ENCODE assay signal across 18 cellular contexts in the genomic region with DNA sequence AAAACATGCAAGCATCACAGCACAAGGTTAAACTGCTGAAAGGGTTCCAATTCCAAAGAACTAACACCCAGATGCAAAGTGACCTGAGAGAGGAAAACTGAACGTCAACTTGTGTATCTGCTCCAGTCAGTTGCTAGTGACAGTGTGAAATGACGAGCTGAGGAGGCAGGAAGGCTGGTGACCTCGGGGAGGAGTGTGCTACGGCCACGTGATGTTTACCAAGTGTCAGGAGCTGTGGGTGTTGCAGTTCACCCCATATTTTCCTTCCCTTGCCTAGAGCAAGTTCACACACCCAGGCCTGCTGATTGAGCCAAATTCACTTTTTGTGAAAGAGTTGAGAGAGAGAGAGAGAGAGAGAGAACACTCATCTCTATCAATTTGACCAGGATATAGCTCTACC.
DNase-seq lines count a peak whose midpoint lies in the region; ATAC-seq and TF ChIP-seq lines count a peak whose summit lies in the region.
"Had no signal": no experiment of that assay in that cellular context is flagged by ENCODE, and none has a peak within 500 bp of the region (broad histone marks: within the 10 kb centered on the region; RNA-seq: fewer than 3 reads in every experiment).

No MANE protein-coding gene starts in this region.

- no peaks in the 10 kb centered on the region for H3K4me1 Mint-ChIP-seq in activated CD4-positive, alpha-beta T cell treated with anti-CD3 and anti-CD28 coated beads, Interleukin-2, amount 10 ng/mL, durations not matched to agents 7 days and 5 days
- H3K4me1 Mint-ChIP-seq in CD4-positive, alpha-beta T cell (ENCODE audit: low read depth), result peaks cover 12% of the 10 kb centered on the region
- no peaks in the 10 kb centered on the region for H3K4me1 Mint-ChIP-seq in T-helper 17 cell

- H3K4me3 Mint-ChIP-seq in activated CD4-positive, alpha-beta T cell treated with anti-CD3 and anti-CD28 coated beads, Interleukin-2, amount 10 ng/mL, durations not matched to agents 7 days and 5 days, result no peak overlapping the region
- H3K4me3 Mint-ChIP-seq in CD4-positive, alpha-beta T cell, result no peak overlapping the region
- H3K4me3 Mint-ChIP-seq in T-helper 17 cell, result no peak overlapping the region

- ATAC-seq in CD4-positive, alpha-beta T cell (ENCODE audit: poor library complexity), result peak; percentile 59
- peak; percentile 68 for ATAC-seq in T-helper 17 cell
- ATAC-seq in GM18909 (IDR thresholded peaks at IDR 0.05; ENCODE audit: poor library complexity, unreplicated experiment), result no peak
- ATAC-seq in HG03175 (IDR thresholded peaks at IDR 0.05; ENCODE audit: unreplicated experiment), result no peak

- no peaks in the 10 kb centered on the region for H3K27me3 Mint-ChIP-seq in activated CD4-positive, alpha-beta T cell treated with anti-CD3 and anti-CD28 coated beads, Interleukin-2, amount 10 ng/mL, durations not matched to agents 7 days and 5 days
- no peaks in the 10 kb centered on the region for H3K27me3 Mint-ChIP-seq in CD4-positive, alpha-beta T cell
- H3K27me3 Mint-ChIP-seq in T-helper 17 cell, result peaks cover 4% of the 10 kb centered on the region

- H3K9me3 ChIP-seq in CD4-positive, alpha-beta T cell (ENCODE audit: control insufficient read depth, low read length), result no peaks in the 10 kb centered on the region
- H3K9me3 ChIP-seq in T-helper 17 cell (ENCODE audit: control insufficient read depth, low read length, poor library complexity, severe bottlenecking), result no peaks in the 10 kb centered on the region
- H3K9me3 ChIP-seq: BLaER1, HAP-1 had no signal

- H3K27ac ChIP-seq in CD4-positive, alpha-beta T cell (ENCODE audit: low read depth, low read length), result no peak overlapping the region
- H3K27ac ChIP-seq: BLaER1, RWPE1 had no signal

- DNase-seq in activated CD4-positive, alpha-beta T cell treated with anti-CD3 and anti-CD28 coated beads for 48 hours, result peak; percentile 2
- no peak for DNase-seq in activated CD4-positive, alpha-beta T cell treated with anti-CD3 and anti-CD28 coated beads, Interleukin-2, amount 10 ng/mL, durations not matched to agents 7 days and 5 days
- DNase-seq in CD4-positive, alpha-beta T cell, result no peak
- DNase-seq in T-helper 17 cell (no peak), fibroblast of villous mesenchyme (ENCODE audit: low read depth) (peak; percentile 31), ecto neural progenitor cell (ENCODE audit: low spot score) (no peak)
- DNase-seq: DND-41; IMR-90; NCI-H1105 treated with DMSO at 0.1 percent for 48 hours; NCI-H1694 treated with DMSO at 0.1 percent for 48 hours; NCI-H69; NK-92 treated with Interleukin-12 subunit alpha and Interleukin-12 subunit beta, amount 100 ng/mL, for 24 hours; OCI-M1 had no signal

- CTCF ChIA-PET in activated CD4-positive, alpha-beta T cell treated with anti-CD3 and anti-CD28 coated beads, Interleukin-2, amount 10 ng/mL, durations not matched to agents 7 days and 5 days (lab: Charles Lee), result interaction anchor here (0.7 to 1.1 kb wide), 2 partner anchors 10 to 62 kb away, joined by 3 to 4 read pairs; no protein-coding TSS in a partner anchor
- CTCF ChIA-PET in CD4-positive, alpha-beta T cell (lab: Charles Lee), result no interaction called here

- no peaks in the 10 kb centered on the region for H3K9me3 Mint-ChIP-seq in activated CD4-positive, alpha-beta T cell treated with anti-CD3 and anti-CD28 coated beads, Interleukin-2, amount 10 ng/mL, durations not matched to agents 7 days and 5 days
- H3K9me3 Mint-ChIP-seq in CD4-positive, alpha-beta T cell, result no peaks in the 10 kb centered on the region

- H3K27ac Mint-ChIP-seq in activated CD4-positive, alpha-beta T cell treated with anti-CD3 and anti-CD28 coated beads, Interleukin-2, amount 10 ng/mL, durations not matched to agents 7 days and 5 days, result no peak overlapping the region
- peak overlapping the region; percentile 70 for H3K27ac Mint-ChIP-seq in CD4-positive, alpha-beta T cell
- H3K27ac Mint-ChIP-seq in T-helper 17 cell, result no peak overlapping the region

- no peak overlapping the region for H3K4me3 ChIP-seq in fibroblast of villous mesenchyme (ENCODE audit: low read depth, low read length)
- H3K4me3 ChIP-seq: BLaER1, HAP-1 had no signal

- TF ChIP-seq CTCF in CD4-positive, alpha-beta T cell (IDR thresholded peaks at IDR 0.05), result no peak
- no peak for TF ChIP-seq CTCF in fibroblast of villous mesenchyme (IDR thresholded peaks at IDR 0.05; ENCODE audit: insufficient read depth, low read depth, low read length)

- H3K36me3 Mint-ChIP-seq in activated CD4-positive, alpha-beta T cell treated with anti-CD3 and anti-CD28 coated beads, Interleukin-2, amount 10 ng/mL, durations not matched to agents 7 days and 5 days (ENCODE audit: low read depth), result no peaks in the 10 kb centered on the region
- no peaks in the 10 kb centered on the region for H3K36me3 Mint-ChIP-seq in CD4-positive, alpha-beta T cell (ENCODE audit: low read depth)
- H3K36me3 Mint-ChIP-seq in T-helper 17 cell (ENCODE audit: low read depth), result no peaks in the 10 kb centered on the region

- intact Hi-C loops in CD4-positive, alpha-beta T cell (cut with DNase I, micrococcal nuclease), result no loop called here

- POLR2A ChIA-PET in activated CD4-positive, alpha-beta T cell treated with anti-CD3 and anti-CD28 coated beads, Interleukin-2, amount 10 ng/mL, durations not matched to agents 7 days and 5 days (lab: Charles Lee), result no interaction called here
- POLR2A ChIA-PET in CD4-positive, alpha-beta T cell (lab: Charles Lee), result no interaction called here

- H3K27me3 ChIP-seq in CD4-positive, alpha-beta T cell (ENCODE audit: control insufficient read depth, insufficient read depth, low read length), result no peaks in the 10 kb centered on the region
- H3K27me3 ChIP-seq: BLaER1 had no signal

Comparison
In these comparisons a context has a peak if more than half of its experiments do, and no peak if none do; other contexts are left out.
1. DNase-seq: peak in activated CD4-positive, alpha-beta T cell treated with anti-CD3 and anti-CD28 coated beads for 48 hours (single experiment) and fibroblast of villous mesenchyme (single experiment); none in activated CD4-positive, alpha-beta T cell treated with anti-CD3 and anti-CD28 coated beads, Interleukin-2, amount 10 ng/mL, durations not matched to agents 7 days and 5 days (single experiment), CD4-positive, alpha-beta T cell (0 of 10), T-helper 17 cell (0 of 3) and ecto neural progenitor cell (single experiment).
2. ATAC-seq: peak in CD4-positive, alpha-beta T cell (single experiment) and T-helper 17 cell (single experiment); none in GM18909 (single experiment) and HG03175 (single experiment).